ENCODE assay signal across 13 cellular contexts in genomic region chr4:71526626-71527406, GRCh38.
DNase-seq lines count a peak whose midpoint lies in the region; ATAC-seq and TF ChIP-seq lines count a peak whose summit lies in the region.
"Had no signal": no experiment of that assay in that cellular context is flagged by ENCODE, and none has a peak within 500 bp of the region (broad histone marks: within the 10 kb centered on the region; RNA-seq: fewer than 3 reads in every experiment).

No MANE protein-coding gene starts in this region.

- no peaks in the 10 kb centered on the region for H3K36me3 ChIP-seq in right atrium auricular region

- H3K27ac ChIP-seq in right atrium auricular region, result no peak overlapping the region
- H3K27ac ChIP-seq: skin epidermis had no signal

- intact Hi-C loops in posterior vena cava (cut with DNase I), result no loop called here

- no peaks in the 10 kb centered on the region for H3K9me3 ChIP-seq in right atrium auricular region

- ATAC-seq in HG03175 (IDR thresholded peaks at IDR 0.05; ENCODE audit: unreplicated experiment) (peak; percentile 74), SK-N-SH treated with all-trans-retinoic acid at 6 μM for 48 hours (peak; percentile 71; the same call in 2 of the 3 replicates)

- H3K4me1 ChIP-seq in right atrium auricular region, result no peaks in the 10 kb centered on the region

- DNase-seq in DMS 273 (lab: John Stamatoyannopoulos, UW; ENCODE audit: unreplicated experiment) (peak; percentile 9), DMS 273 treated with DMSO at 0.1 percent for 48 hours (lab: John Stamatoyannopoulos, UW) (no peak), progenitor cell of endocrine pancreas (ENCODE audit: low spot score, unreplicated experiment) (no peak), right atrium auricular region (ENCODE audit: low spot score) (no peak), NOMO-1 treated with dmso at 0.1 percent for 144 hours (lab: John Stamatoyannopoulos, UW; ENCODE audit: unreplicated experiment) (no peak), posterior vena cava (ENCODE audit: low spot score) (no peak)
- DNase-seq: activated CD4-positive, alpha-beta T cell treated with anti-CD3 and anti-CD28 coated beads for 1 hour; activated gamma-delta T cell treated with Interleukin-2 at 50 U/mL for 16 hours; NCI-H2029 treated with DMSO at 0.1 percent for 48 hours; SHP77 treated with DMSO at 0.1 percent for 48 hours had no signal

- no peaks in the 10 kb centered on the region for H3K27me3 ChIP-seq in right atrium auricular region

- H3K36me3 Mint-ChIP-seq in progenitor cell of endocrine pancreas (ENCODE audit: insufficient read depth), result peaks cover 34% of the 10 kb centered on the region

- H3K9me3 Mint-ChIP-seq in progenitor cell of endocrine pancreas (ENCODE audit: low read depth), result no peaks in the 10 kb centered on the region

- no peak overlapping the region for H3K4me3 Mint-ChIP-seq in progenitor cell of endocrine pancreas (ENCODE audit: low read depth)

- TF ChIP-seq CTCF in progenitor cell of endocrine pancreas (IDR thresholded peaks at IDR 0.05; ENCODE audit: unreplicated experiment), result no peak
- no peak for TF ChIP-seq CTCF in right atrium auricular region (IDR thresholded peaks at IDR 0.05)

- H3K27ac Mint-ChIP-seq in progenitor cell of endocrine pancreas, result peak overlapping the region; percentile 79

- peaks cover 35% of the 10 kb centered on the region for H3K4me1 Mint-ChIP-seq in progenitor cell of endocrine pancreas (ENCODE audit: low read depth)

- no peak overlapping the region for H3K4me3 ChIP-seq in right atrium auricular region
- H3K4me3 ChIP-seq: skin epidermis had no signal

- H3K27me3 Mint-ChIP-seq in progenitor cell of endocrine pancreas, result no peaks in the 10 kb centered on the region

TF ChIP-seq in SK-N-SH treated with all-trans-retinoic acid at 6 μM for 48 hours, 23 proteins besides CTCF, POLR2A, EP300 and RAD21:
- TF ChIP-seq ZFP30 (CRISPR knock-in tag; IDR thresholded peaks at IDR 0.05) (no peak), ZNF70 (CRISPR knock-in tag; IDR thresholded peaks at IDR 0.05) (no peak), TCF4 (CRISPR knock-in tag; IDR thresholded peaks at IDR 0.05; ENCODE audit: borderline replicate concordance) (no peak), TSHZ2 (CRISPR knock-in tag; IDR thresholded peaks at IDR 0.05) (no peak), ESRRG (CRISPR knock-in tag; IDR thresholded peaks at IDR 0.05) (no peak), ZNF8 (CRISPR knock-in tag; IDR thresholded peaks at IDR 0.05) (no peak), PATZ1 (CRISPR knock-in tag; IDR thresholded peaks at IDR 0.05; ENCODE audit: borderline replicate concordance) (no peak), POU6F1 (CRISPR knock-in tag; IDR thresholded peaks at IDR 0.05; ENCODE audit: borderline replicate concordance, low read depth) (no peak), ISL1 (CRISPR knock-in tag; IDR thresholded peaks at IDR 0.05) (no peak), ZFP3 (CRISPR knock-in tag; IDR thresholded peaks at IDR 0.05) (no peak), RARB (CRISPR knock-in tag; IDR thresholded peaks at IDR 0.05) (no peak), CREB5 (CRISPR knock-in tag; IDR thresholded peaks at IDR 0.05; ENCODE audit: low read depth) (no peak), SNAI2 (CRISPR knock-in tag; IDR thresholded peaks at IDR 0.05) (no peak), ZC3H10 (CRISPR knock-in tag; IDR thresholded peaks at IDR 0.05) (no peak), CSDC2 (CRISPR knock-in tag; IDR thresholded peaks at IDR 0.05) (no peak), ARNTL (CRISPR knock-in tag; IDR thresholded peaks at IDR 0.05; ENCODE audit: borderline replicate concordance, low read depth) (no peak), PPARA (CRISPR knock-in tag; IDR thresholded peaks at IDR 0.05; ENCODE audit: borderline replicate concordance) (no peak), OSR1 (CRISPR knock-in tag; IDR thresholded peaks at IDR 0.05) (no peak)
- TF ChIP-seq, protein P1, sequence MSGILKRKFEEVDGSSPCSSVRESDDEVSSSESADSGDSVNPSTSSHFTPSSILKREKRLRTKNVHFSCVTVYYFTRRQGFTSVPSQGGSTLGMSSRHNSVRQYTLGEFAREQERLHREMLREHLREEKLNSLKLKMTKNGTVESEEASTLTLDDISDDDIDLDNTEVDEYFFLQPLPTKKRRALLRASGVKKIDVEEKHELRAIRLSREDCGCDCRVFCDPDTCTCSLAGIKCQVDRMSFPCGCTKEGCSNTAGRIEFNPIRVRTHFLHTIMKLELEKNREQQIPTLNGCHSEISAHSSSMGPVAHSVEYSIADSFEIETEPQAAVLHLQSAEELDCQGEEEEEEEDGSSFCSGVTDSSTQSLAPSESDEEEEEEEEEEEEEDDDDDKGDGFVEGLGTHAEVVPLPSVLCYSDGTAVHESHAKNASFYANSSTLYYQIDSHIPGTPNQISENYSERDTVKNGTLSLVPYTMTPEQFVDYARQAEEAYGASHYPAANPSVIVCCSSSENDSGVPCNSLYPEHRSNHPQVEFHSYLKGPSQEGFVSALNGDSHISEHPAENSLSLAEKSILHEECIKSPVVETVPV (CRISPR knock-in tag; IDR thresholded peaks at IDR 0.05), result no peak
TF ChIP-seq in SK-N-SH treated with all-trans-retinoic acid at 6 μM for 48 hours: peak in this region for 0.
